In genomic region chr7:20407585-20408466, GRCh38 we compare ENCODE assay signal across 11 cellular contexts.
DNase-seq lines count a peak whose midpoint lies in the region; ATAC-seq, FAIRE-seq and TF ChIP-seq lines count a peak whose summit lies in the region.
"Had no signal": no experiment of that assay in that cellular context is flagged by ENCODE, and none has a peak within 500 bp of the region (broad histone marks: within the 10 kb centered on the region; RNA-seq: fewer than 3 reads in every experiment).

No MANE protein-coding gene starts in this region.

- no peaks in the 10 kb centered on the region for H3K27me3 Mint-ChIP-seq in CD4-positive, alpha-beta memory T cell
- H3K27me3 Mint-ChIP-seq in T-cell = no peaks in the 10 kb centered on the region
- H3K27me3 Mint-ChIP-seq: naive B cell had no signal

- H3K9me3 ChIP-seq in small intestine (ENCODE audit: control insufficient read depth, low read depth) = no peaks in the 10 kb centered on the region
- H3K9me3 ChIP-seq in CD4-positive, alpha-beta memory T cell (ENCODE audit: control insufficient read depth in 1 of 2, low read length in 2 of 2) = no peaks in the 10 kb centered on the region

- POLR2A ChIA-PET in CD4-positive, alpha-beta memory T cell (lab: Charles Lee; ENCODE audit: partially characterized antibody) = no interaction called here
- POLR2A ChIA-PET in T-cell (lab: Charles Lee) = no interaction called here

- H3K4me3 Mint-ChIP-seq in CD4-positive, alpha-beta memory T cell = no peak overlapping the region
- no peak overlapping the region for H3K4me3 Mint-ChIP-seq in T-cell
- H3K4me3 Mint-ChIP-seq: naive B cell had no signal

- 10 to 35% (median 17%) methylated on average over 5 of the region's 5 CpGs for WGBS in small intestine, 3 donors

- ATAC-seq in HG02610 (IDR thresholded peaks at IDR 0.05; ENCODE audit: unreplicated experiment) (no peak), T-cell (replicated peaks in 1 of 4) (no peak)

- H3K4me3 ChIP-seq in fibroblast of villous mesenchyme (ENCODE audit: low read depth, low read length) (no peak overlapping the region), small intestine (ENCODE audit: low read depth in 1 of 2, low read length in 2 of 2) (no peak overlapping the region)
- no peak overlapping the region for H3K4me3 ChIP-seq in CD4-positive, alpha-beta memory T cell (ENCODE audit: low read length in 2 of 2)

- CTCF ChIA-PET in CD4-positive, alpha-beta memory T cell (lab: Charles Lee; ENCODE audit: partially characterized antibody) = interaction anchor here (0.6 to 1.8 kb wide), 2 partner anchors 11 to 605 kb away, joined by 3 to 4 read pairs; no protein-coding TSS in a partner anchor
- CTCF ChIA-PET in T-cell (lab: Charles Lee) = no interaction called here

- TF ChIP-seq CTCF in fibroblast of villous mesenchyme (IDR thresholded peaks at IDR 0.05; ENCODE audit: insufficient read depth, low read depth, low read length) = no peak

- no peak overlapping the region for H3K27ac Mint-ChIP-seq in CD4-positive, alpha-beta memory T cell
- H3K27ac Mint-ChIP-seq in T-cell = no peak overlapping the region

- no peak overlapping the region for H3K27ac ChIP-seq in small intestine (ENCODE audit: low read depth in 1 of 2, low read length in 1 of 2)
- no peak overlapping the region for H3K27ac ChIP-seq in CD4-positive, alpha-beta memory T cell (ENCODE audit: low read depth, low read length)

- no peaks in the 10 kb centered on the region for H3K27me3 ChIP-seq in small intestine (ENCODE audit: control insufficient read depth in 2 of 2, insufficient read depth in 2 of 2, low read length in 2 of 2)
- H3K27me3 ChIP-seq in CD4-positive, alpha-beta memory T cell (ENCODE audit: insufficient read depth, low read length) = no peaks in the 10 kb centered on the region

- H3K36me3 Mint-ChIP-seq in CD4-positive, alpha-beta memory T cell = no peaks in the 10 kb centered on the region
- no peaks in the 10 kb centered on the region for H3K36me3 Mint-ChIP-seq in T-cell
- H3K36me3 Mint-ChIP-seq: naive B cell had no signal

- H3K36me3 ChIP-seq in small intestine (ENCODE audit: control insufficient read depth in 2 of 2, insufficient read depth in 2 of 2, low read length in 2 of 2) = no peaks in the 10 kb centered on the region
- no peaks in the 10 kb centered on the region for H3K36me3 ChIP-seq in CD4-positive, alpha-beta memory T cell (ENCODE audit: insufficient read depth, low read length)

- H3K4me1 Mint-ChIP-seq in CD4-positive, alpha-beta memory T cell = no peaks in the 10 kb centered on the region
- no peaks in the 10 kb centered on the region for H3K4me1 Mint-ChIP-seq in T-cell
- H3K4me1 Mint-ChIP-seq: naive B cell had no signal

- peaks cover 0 to 3% (median 0%) of the 10 kb centered on the region in 8 donors for H3K9me3 Mint-ChIP-seq in CD4-positive, alpha-beta memory T cell
- no peaks in the 10 kb centered on the region for H3K9me3 Mint-ChIP-seq in T-cell
- H3K9me3 Mint-ChIP-seq: naive B cell had no signal

- no peak for FAIRE-seq in small intestine (lab: Jason Lieb, UNC)

- H3K4me1 ChIP-seq in small intestine (ENCODE audit: control insufficient read depth in 2 of 2, insufficient read depth in 1 of 2, low read depth in 1 of 2, low read length in 1 of 2) = peaks cover 4 to 6% of the 10 kb centered on the region in 2 donors
- no peaks in the 10 kb centered on the region for H3K4me1 ChIP-seq in CD4-positive, alpha-beta memory T cell (ENCODE audit: insufficient read depth, low read length)

- DNase-seq in HCEC 1CT (peak; percentile 76), NCI-H82 (lab: John Stamatoyannopoulos, UW) (peak; percentile 79), fibroblast of villous mesenchyme (ENCODE audit: low read depth) (peak; percentile 47), small intestine (peak; percentile 66), GM19240 (ENCODE audit: insufficient read length, low spot score) (no peak), T-cell (no peak)
- no peak for DNase-seq in CD4-positive, alpha-beta memory T cell
- DNase-seq: activated effector memory CD4-positive, alpha-beta T cell treated with Interleukin-2 at 50 U/mL for 16 hours; naive B cell; NCI-H1930 had no signal

- intact Hi-C loops in CD4-positive, alpha-beta memory T cell (cut with micrococcal nuclease) = no loop called here

Comparison
In these comparisons a context has a peak if more than half of its experiments do, and no peak if none do; other contexts are left out.
1. DNase-seq: peak in HCEC 1CT (single experiment), NCI-H82 (single experiment), fibroblast of villous mesenchyme (single experiment) and small intestine (single experiment); none in GM19240 (single experiment), CD4-positive, alpha-beta memory T cell (0 of 5) and T-cell (0 of 34).